Comparison of ENCODE assay signal across 9 cellular contexts in genomic region chr1:211589782-211590721, GRCh38. TPM values are rescaled to one million over a fixed set of nuclear protein-coding genes. Genes with fewer than 3 reads are reported as not detected.
A peak's percentile ranks its signal among the peaks of the same experiment; 100 is the strongest.
DNase-seq lines count a peak whose midpoint lies in the region; ATAC-seq and TF ChIP-seq lines count a peak whose summit lies in the region.
"Had no signal": no experiment of that assay in that cellular context is flagged by ENCODE, and none has a peak within 500 bp of the region (broad histone marks: within the 10 kb centered on the region; RNA-seq: fewer than 3 reads in every experiment).

No MANE protein-coding gene starts in this region.

- no peaks in the 10 kb centered on the region for H3K9me3 ChIP-seq in osteoblast (ENCODE audit: low read depth, low read length)

- POLR2A ChIA-PET in GM10248 (lab: Yijun Ruan, JAX), result no interaction called here

- peak; percentile 89 for DNase-seq in CD1c-positive myeloid dendritic cell (ENCODE audit: extremely low spot score)
- peak; percentile 89 for DNase-seq in RPMI7951 (ENCODE audit: low read depth)
- peak; percentile 54 for DNase-seq in foreskin melanocyte
- no peak for DNase-seq in osteoblast (ENCODE audit: insufficient read length, low spot score, missing footprints)
- no peak for DNase-seq in GM10248 (ENCODE audit: extremely low spot score)
- no peak for DNase-seq in NCI-H146 treated with DMSO at 0.1 percent for 48 hours (lab: John Stamatoyannopoulos, UW; ENCODE audit: unreplicated experiment)
- DNase-seq in activated T-helper 2 cell treated with anti-CD3 and anti-CD28 coated beads, Interferon-gamma antibody, Interleukin-2, Interleukin-4, amounts not matched to agents 10 μg/mL and 5 μg/mL and 100 μg/mL, durations not matched to agents 14 hours and 24 hours and 36 hours (ENCODE audit: low spot score), result no peak

- intact Hi-C loops in activated T-helper 2 cell treated with anti-CD3 and anti-CD28 coated beads, Interferon-gamma antibody, Interleukin-2, Interleukin-4, amounts not matched to agents 10 μg/mL and 5 μg/mL and 100 μg/mL, durations not matched to agents 14 hours and 24 hours and 36 hours (cut with micrococcal nuclease), result no loop called here

- H3K9me3 Mint-ChIP-seq in activated T-helper 2 cell treated with anti-CD3 and anti-CD28 coated beads, Interferon-gamma antibody, Interleukin-2, Interleukin-4, amounts not matched to agents 10 μg/mL and 5 μg/mL and 100 μg/mL, durations not matched to agents 14 hours and 24 hours and 36 hours, result no peaks in the 10 kb centered on the region

- TF ChIP-seq CTCF in osteoblast (IDR thresholded peaks at IDR 0.05; ENCODE audit: extremely low read depth, low read depth, low read length), result no peak
- TF ChIP-seq CTCF in GM10248 (IDR thresholded peaks at IDR 0.05; ENCODE audit: control extremely low read depth, extremely low read depth, low read depth, missing control alignments), result no peak

- no peak overlapping the region for H3K4me3 Mint-ChIP-seq in activated T-helper 2 cell treated with anti-CD3 and anti-CD28 coated beads, Interferon-gamma antibody, Interleukin-2, Interleukin-4, amounts not matched to agents 10 μg/mL and 5 μg/mL and 100 μg/mL, durations not matched to agents 14 hours and 24 hours and 36 hours (ENCODE audit: low read depth)

- no peak for ATAC-seq in GM18868 (IDR thresholded peaks at IDR 0.05; ENCODE audit: unreplicated experiment)

- no peak overlapping the region for H3K27ac Mint-ChIP-seq in activated T-helper 2 cell treated with anti-CD3 and anti-CD28 coated beads, Interferon-gamma antibody, Interleukin-2, Interleukin-4, amounts not matched to agents 10 μg/mL and 5 μg/mL and 100 μg/mL, durations not matched to agents 14 hours and 24 hours and 36 hours

- H3K4me1 ChIP-seq in osteoblast (ENCODE audit: insufficient read depth, low read length), result peaks cover 41% of the 10 kb centered on the region

- no peak overlapping the region for H2AFZ ChIP-seq in osteoblast (ENCODE audit: low read length)

- no peaks in the 10 kb centered on the region for H4K20me1 ChIP-seq in osteoblast (ENCODE audit: insufficient read depth, low read length)

- H3K27me3 Mint-ChIP-seq in activated T-helper 2 cell treated with anti-CD3 and anti-CD28 coated beads, Interferon-gamma antibody, Interleukin-2, Interleukin-4, amounts not matched to agents 10 μg/mL and 5 μg/mL and 100 μg/mL, durations not matched to agents 14 hours and 24 hours and 36 hours (ENCODE audit: low read depth), result peaks cover 16% of the 10 kb centered on the region

- no peak overlapping the region for H3K4me3 ChIP-seq in osteoblast (ENCODE audit: insufficient read depth, low read length)

- H3K27ac ChIP-seq in osteoblast (ENCODE audit: low read depth, low read length), result peak overlapping the region; percentile 94
- H3K27ac ChIP-seq: C4-2B had no signal

- CTCF ChIA-PET in GM10248 (lab: Yijun Ruan, JAX), result interaction anchor here (1.0 to 2.3 kb wide), 5 partner anchors 11 to 75 kb away, joined by 3 to 11 read pairs (median 5); partner anchors contain the start of gene SLC30A1

- H3K27me3 ChIP-seq in osteoblast (ENCODE audit: insufficient read depth, low read length), result no peaks in the 10 kb centered on the region

- H3K4me1 Mint-ChIP-seq in activated T-helper 2 cell treated with anti-CD3 and anti-CD28 coated beads, Interferon-gamma antibody, Interleukin-2, Interleukin-4, amounts not matched to agents 10 μg/mL and 5 μg/mL and 100 μg/mL, durations not matched to agents 14 hours and 24 hours and 36 hours (ENCODE audit: low read depth), result peaks cover 14% of the 10 kb centered on the region

- no peaks in the 10 kb centered on the region for H3K36me3 ChIP-seq in osteoblast (ENCODE audit: insufficient read depth, low read length)

- peak overlapping the region; percentile 50 for H3K4me2 ChIP-seq in osteoblast (ENCODE audit: insufficient read depth, low read length)

- H3K36me3 Mint-ChIP-seq in activated T-helper 2 cell treated with anti-CD3 and anti-CD28 coated beads, Interferon-gamma antibody, Interleukin-2, Interleukin-4, amounts not matched to agents 10 μg/mL and 5 μg/mL and 100 μg/mL, durations not matched to agents 14 hours and 24 hours and 36 hours (ENCODE audit: low read depth), result no peaks in the 10 kb centered on the region

- H3K79me2 ChIP-seq in osteoblast (ENCODE audit: insufficient read depth, low read length), result no peaks in the 10 kb centered on the region

RNA-seq across cellular contexts. Expression of gene SLC30A1, which starts 11.1 kb away (rescaled TPM):
- 10.1 and 12.0 TPM in 2 replicates for total RNA-seq in RPMI7951 (2014; rRNA removed; shearing (Covaris generic))
- 39.5 and 49.9 TPM in 2 replicates for total RNA-seq in osteoblast
- total RNA-seq in activated T-helper 2 cell treated with anti-CD3 and anti-CD28 coated beads, Interferon-gamma antibody, Interleukin-2, Interleukin-4, amounts not matched to agents 10 μg/mL and 5 μg/mL and 100 μg/mL, durations not matched to agents 14 hours and 24 hours and 36 hours, result 7.9 and 8.0 TPM in 2 replicates

Comparison
In these comparisons a context has a peak if more than half of its experiments do, and no peak if none do; other contexts are left out.
1. DNase-seq: peak in CD1c-positive myeloid dendritic cell (single experiment), RPMI7951 (single experiment) and foreskin melanocyte (single experiment); none in osteoblast (single experiment), GM10248 (single experiment), NCI-H146 treated with DMSO at 0.1 percent for 48 hours (single experiment) and activated T-helper 2 cell treated with anti-CD3 and anti-CD28 coated beads, Interferon-gamma antibody, Interleukin-2, Interleukin-4, amounts not matched to agents 10 μg/mL and 5 μg/mL and 100 μg/mL, durations not matched to agents 14 hours and 24 hours and 36 hours (single experiment).